31 cellular contexts compared by ENCODE assay signal in genomic region chr9:131062979-131063378, GRCh38. TPM values are rescaled to one million over a fixed set of nuclear protein-coding genes. Genes with fewer than 3 reads are reported as not detected.
"Had no signal": no experiment of that assay in that cellular context is flagged by ENCODE, and none has a peak within 500 bp of the region (broad histone marks: within the 10 kb centered on the region; RNA-seq: fewer than 3 reads in every experiment).

No MANE protein-coding gene starts in this region.

- H3K36me3 ChIP-seq: ascending aorta, breast epithelium, cardiac muscle cell, esophagus squamous epithelium, gastroesophageal sphincter, heart right ventricle had no signal

- H3K9me3 ChIP-seq: ascending aorta, breast epithelium, esophagus squamous epithelium, gastroesophageal sphincter, heart right ventricle had no signal

- H3K4me1 ChIP-seq: ascending aorta, breast epithelium, esophagus squamous epithelium, gastroesophageal sphincter had no signal

- ATAC-seq: activated naive CD4-positive, alpha-beta T cell treated with anti-CD3 and anti-CD28 coated beads, Interleukin-2, amount 50 U/mL, for 72 hours; activated T-cell treated with anti-CD3 and anti-CD28 coated beads, Interleukin-2, amount 50 U/mL, for 72 hours; effector memory CD8-positive, alpha-beta T cell; gastroesophageal sphincter; heart right ventricle; WTC11 had no signal

- H3K79me2 ChIP-seq: hepatocyte had no signal

- H3K4me2 ChIP-seq: hepatocyte had no signal

- H3K27ac ChIP-seq: ascending aorta, breast epithelium, cardiac muscle cell, epithelial cell of prostate, esophagus squamous epithelium, gastroesophageal sphincter, heart right ventricle, hepatocyte, VCaP had no signal

- H2AFZ ChIP-seq: hepatocyte had no signal

- H3K4me3 ChIP-seq: ascending aorta, breast epithelium, cardiac muscle cell, esophagus squamous epithelium, gastroesophageal sphincter, heart right ventricle, hepatocyte had no signal

- DNase-seq: activated CD4-positive, alpha-beta memory T cell treated with anti-CD3 and anti-CD28 coated beads, Interleukin-2, amount 10 ng/mL, durations not matched to agents 7 days and 5 days; activated CD4-positive, alpha-beta T cell treated with anti-CD3 and anti-CD28 coated beads for 1 hour; activated CD4-positive, alpha-beta T cell treated with anti-CD3 and anti-CD28 coated beads for 4 hours; activated CD4-positive, alpha-beta T cell treated with anti-CD3 and anti-CD28 coated beads, Interleukin-2, amount 10 ng/mL, durations not matched to agents 7 days and 5 days; activated CD4-positive, alpha-beta T cell treated with anti-CD3 and anti-CD28 coated beads, Interleukin-2, amount 50 U/mL, for 4 hours; activated CD8-positive, alpha-beta memory T cell treated with anti-CD3 and anti-CD28 coated beads, Interleukin-2, amount 50 U/mL, for 48 hours; activated gamma-delta T cell; activated naive CD4-positive, alpha-beta T cell; activated naive CD4-positive, alpha-beta T cell treated with anti-CD3 and anti-CD28 coated beads, Interleukin-2, amount 10 ng/mL, durations not matched to agents 7 days and 5 days; activated naive CD8-positive, alpha-beta T cell treated with anti-CD3 and anti-CD28 coated beads, Interleukin-2, amount 10 ng/mL, durations not matched to agents 7 days and 5 days; activated T-cell treated with anti-CD3 and anti-CD28 coated beads for 4 hours; activated T-cell treated with anti-CD3 and anti-CD28 coated beads, Interleukin-2, amount 50 U/mL, for 24 hours; activated T-cell treated with anti-CD3 and anti-CD28 coated beads, Interleukin-2, amount 50 U/mL, for 72 hours; central memory CD4-positive, alpha-beta T cell; cortex of kidney; dermis blood vessel endothelial cell; effector CD4-positive, alpha-beta T cell; effector memory CD8-positive, alpha-beta T cell; esophagus squamous epithelium; foreskin melanocyte; heart right ventricle; T-helper 2 cell had no signal

- H3K27me3 ChIP-seq: ascending aorta, breast epithelium, cardiac muscle cell, heart right ventricle, hepatocyte had no signal

RNA-seq across cellular contexts. Expression of gene LAMC3, which starts 54.0 kb away (rescaled TPM):
- total RNA-seq: activated CD4-positive, alpha-beta memory T cell treated with anti-CD3 and anti-CD28 coated beads, Interleukin-2, amount 10 ng/mL, durations not matched to agents 7 days and 5 days had no signal
